ENCODE assay signal across 8 cellular contexts in the genomic region with DNA sequence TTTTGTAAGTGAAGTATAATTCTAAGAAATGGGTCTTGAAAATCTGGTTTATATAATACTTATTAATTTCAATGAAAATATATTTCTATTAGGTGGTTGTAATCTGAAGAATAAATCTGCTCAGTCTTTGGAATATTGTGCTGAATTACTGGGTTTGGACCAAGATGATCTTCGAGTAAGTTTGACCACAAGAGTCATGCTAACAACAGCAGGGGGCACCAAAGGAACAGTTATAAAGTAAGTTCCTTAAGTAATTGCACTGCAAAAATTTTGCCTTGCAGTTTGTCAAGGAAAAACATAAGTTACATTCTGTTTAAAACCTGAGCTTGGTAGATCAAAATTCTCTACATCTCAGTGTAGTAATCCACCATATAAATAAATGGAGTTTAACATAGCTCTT.
A peak's percentile ranks its signal among the peaks of the same experiment; 100 is the strongest.
DNase-seq lines count a peak whose midpoint lies in the region; ATAC-seq and TF ChIP-seq lines count a peak whose summit lies in the region.

No MANE protein-coding gene starts in this region.

- no peak overlapping the region for H3K4me3 ChIP-seq in HFF-Myc (replicated peaks; ENCODE audit: low read depth, low read length)
- no peak overlapping the region for H3K4me3 ChIP-seq in RWPE2 (ENCODE audit: severe bottlenecking)
- H3K4me3 ChIP-seq in fibroblast of mammary gland (ENCODE audit: control insufficient read depth, low read depth, low read length) = no peak overlapping the region
- no peak overlapping the region for H3K4me3 ChIP-seq in retinal pigment epithelial cell (ENCODE audit: low read length)

- no peaks in the 10 kb centered on the region for H3K9me3 ChIP-seq in RWPE2 (ENCODE audit: severe bottlenecking)

- peaks cover 11% of the 10 kb centered on the region for H3K4me1 ChIP-seq in RWPE2 (ENCODE audit: insufficient read depth, poor library complexity, severe bottlenecking)

- H3K27me3 ChIP-seq in RWPE2 (ENCODE audit: insufficient read depth, poor library complexity, severe bottlenecking) = no peaks in the 10 kb centered on the region

- TF ChIP-seq CTCF in HFF-Myc (IDR thresholded peaks at IDR 0.05; ENCODE audit: low read depth, low read length, missing control alignments) (peak; percentile 52), RWPE2 (IDR thresholded peaks at IDR 0.05; ENCODE audit: poor library complexity, severe bottlenecking) (peak; percentile 50), fibroblast of mammary gland (conservative IDR thresholded peaks at IDR 0.05; ENCODE audit: control insufficient read depth, insufficient read depth, low read depth, low read length) (peak; percentile 55), retinal pigment epithelial cell (conservative IDR thresholded peaks at IDR 0.05; ENCODE audit: low read depth, low read length) (peak; percentile 65)

- ATAC-seq in RWPE2 (ENCODE audit: low read depth) = peak; percentile 50; the same call in 1 of the 3 replicates
- no peak for ATAC-seq in GM18861 (IDR thresholded peaks at IDR 0.05; ENCODE audit: unreplicated experiment)

- peaks cover 21% of the 10 kb centered on the region for H3K36me3 ChIP-seq in RWPE2 (ENCODE audit: low read depth)

- no peak overlapping the region for H3K27ac ChIP-seq in RWPE2 (ENCODE audit: poor library complexity, severe bottlenecking)

- DNase-seq in NOMO-1 treated with DMSO at 0.1 percent for 48 hours (lab: John Stamatoyannopoulos, UW; ENCODE audit: unreplicated experiment) (peak; percentile 53), NOMO-1 treated with dmso at 0.1 percent for 144 hours (lab: John Stamatoyannopoulos, UW; ENCODE audit: unreplicated experiment) (no peak), HFF-Myc (ENCODE audit: extremely low read depth, low read depth) (peak; percentile 48), RWPE2 (ENCODE audit: low spot score) (no peak), fibroblast of mammary gland (ENCODE audit: low read depth) (peak; percentile 77), retinal pigment epithelial cell (ENCODE audit: low read depth) (peak; percentile 7), ecto neural progenitor cell (ENCODE audit: low spot score) (no peak)

Comparison
In these comparisons a context has a peak if more than half of its experiments do, and no peak if none do; other contexts are left out.
1. DNase-seq: peak in NOMO-1 treated with DMSO at 0.1 percent for 48 hours (single experiment), HFF-Myc (single experiment), fibroblast of mammary gland (single experiment) and retinal pigment epithelial cell (single experiment); none in NOMO-1 treated with dmso at 0.1 percent for 144 hours (single experiment), RWPE2 (single experiment) and ecto neural progenitor cell (single experiment).
2. Peak in every context shown above with its lines, with median percentiles within 50 percentile points of each other: CTCF ChIP-seq.